ENCODE assay signal across 10 cellular contexts in genomic region chr17:6279659-6280058, GRCh38.
A peak's percentile ranks its signal among the peaks of the same experiment; 100 is the strongest.
DNase-seq lines count a peak whose midpoint lies in the region; ATAC-seq and TF ChIP-seq lines count a peak whose summit lies in the region.
"Had no signal": no experiment of that assay in that cellular context is flagged by ENCODE, and none has a peak within 500 bp of the region (broad histone marks: within the 10 kb centered on the region; RNA-seq: fewer than 3 reads in every experiment).

No MANE protein-coding gene starts in this region.

- no peaks in the 10 kb centered on the region for H3K36me3 ChIP-seq in transverse colon
- H3K36me3 ChIP-seq: BLaER1 treated with 17β-estradiol and CSF1 and Interleukin-3, amounts not matched to agents 10 nM and 100 nM had no signal

- 35 to 43% methylated on average over 1 to 7 of the region's 7 CpGs for WGBS in transverse colon (ENCODE audit: low coverage in 1 of 2), 2 donors

- intact Hi-C loops in transverse colon (cut with DNase I; ENCODE audit: low total_unique reads) = no loop called here

- H3K27ac Mint-ChIP-seq in activated T-cell treated with anti-CD3 and anti-CD28 coated beads, Interleukin-2, amount 50 U/mL, for 72 hours = no peak overlapping the region
- H3K27ac Mint-ChIP-seq in endothelial cell (ENCODE audit: unreplicated experiment) = no peak overlapping the region
- H3K27ac Mint-ChIP-seq in T-helper 2 cell treated with Interferon-gamma antibody and Interleukin-4, amounts not matched to agents 5 μg/mL and 100 μg/mL, for 36 hours = no peak overlapping the region

- peak; percentile 9 to 11 for DNase-seq in activated T-cell treated with anti-CD3 and anti-CD28 coated beads, Interleukin-2, amount 50 U/mL, for 72 hours
- DNase-seq in activated T-cell treated with anti-CD3 and anti-CD28 coated beads, Interleukin-2, amount 50 U/mL, for 1 hour = no peak
- DNase-seq in NCI-H524 (lab: John Stamatoyannopoulos, UW) (peak; percentile 26 to 58), endothelial cell (ENCODE audit: low spot score) (peak; percentile 16), transverse colon (peak; percentile 71)
- DNase-seq in T-helper 2 cell treated with Interferon-gamma antibody and Interleukin-4, amounts not matched to agents 5 μg/mL and 100 μg/mL, for 36 hours (ENCODE audit: low spot score) = no peak
- DNase-seq: left ventricle myocardium superior had no signal

- peaks cover 9% of the 10 kb centered on the region for H3K27me3 Mint-ChIP-seq in activated T-cell treated with anti-CD3 and anti-CD28 coated beads, Interleukin-2, amount 50 U/mL, for 72 hours (ENCODE audit: low read depth)
- H3K27me3 Mint-ChIP-seq in endothelial cell (ENCODE audit: unreplicated experiment) = peaks cover 4% of the 10 kb centered on the region
- no peaks in the 10 kb centered on the region for H3K27me3 Mint-ChIP-seq in T-helper 2 cell treated with Interferon-gamma antibody and Interleukin-4, amounts not matched to agents 5 μg/mL and 100 μg/mL, for 36 hours (ENCODE audit: low read depth)

- H3K36me3 Mint-ChIP-seq in activated T-cell treated with anti-CD3 and anti-CD28 coated beads, Interleukin-2, amount 50 U/mL, for 72 hours (ENCODE audit: insufficient read depth in 2 of 2) = no peaks in the 10 kb centered on the region
- H3K36me3 Mint-ChIP-seq in endothelial cell (ENCODE audit: low read depth, unreplicated experiment) = no peaks in the 10 kb centered on the region
- no peaks in the 10 kb centered on the region for H3K36me3 Mint-ChIP-seq in T-helper 2 cell treated with Interferon-gamma antibody and Interleukin-4, amounts not matched to agents 5 μg/mL and 100 μg/mL, for 36 hours (ENCODE audit: low read depth)

- H3K4me3 Mint-ChIP-seq in activated T-cell treated with anti-CD3 and anti-CD28 coated beads, Interleukin-2, amount 50 U/mL, for 72 hours = no peak overlapping the region
- no peak overlapping the region for H3K4me3 Mint-ChIP-seq in endothelial cell (ENCODE audit: unreplicated experiment)
- no peak overlapping the region for H3K4me3 Mint-ChIP-seq in T-helper 2 cell treated with Interferon-gamma antibody and Interleukin-4, amounts not matched to agents 5 μg/mL and 100 μg/mL, for 36 hours

- H3K27ac ChIP-seq in transverse colon = no peak overlapping the region
- H3K27ac ChIP-seq: BLaER1 treated with 17β-estradiol and CSF1 and Interleukin-3, amounts not matched to agents 10 nM and 100 nM had no signal

- no peak for TF ChIP-seq POLR2A in transverse colon (IDR thresholded peaks at IDR 0.05)

- H3K27me3 ChIP-seq in transverse colon = no peaks in the 10 kb centered on the region
- H3K27me3 ChIP-seq: BLaER1 treated with 17β-estradiol and CSF1 and Interleukin-3, amounts not matched to agents 10 nM and 100 nM had no signal

- no peaks in the 10 kb centered on the region for H3K4me1 Mint-ChIP-seq in activated T-cell treated with anti-CD3 and anti-CD28 coated beads, Interleukin-2, amount 50 U/mL, for 72 hours (ENCODE audit: low read depth)
- H3K4me1 Mint-ChIP-seq in endothelial cell (ENCODE audit: unreplicated experiment) = no peaks in the 10 kb centered on the region
- H3K4me1 Mint-ChIP-seq in T-helper 2 cell treated with Interferon-gamma antibody and Interleukin-4, amounts not matched to agents 5 μg/mL and 100 μg/mL, for 36 hours (ENCODE audit: low read depth) = no peaks in the 10 kb centered on the region

- TF ChIP-seq EP300 in transverse colon (IDR thresholded peaks at IDR 0.05; ENCODE audit: low read depth) = no peak

- no peaks in the 10 kb centered on the region for H3K9me3 ChIP-seq in transverse colon
- H3K9me3 ChIP-seq: BLaER1 treated with 17β-estradiol and CSF1 and Interleukin-3, amounts not matched to agents 10 nM and 100 nM had no signal

- TF ChIP-seq CTCF in endothelial cell (IDR thresholded peaks at IDR 0.05; ENCODE audit: unreplicated experiment) (peak; percentile 17), transverse colon (IDR thresholded peaks at IDR 0.05) (peak; percentile 22 to 78 (median 37))

- H3K4me1 ChIP-seq in transverse colon = no peaks in the 10 kb centered on the region
- H3K4me1 ChIP-seq: BLaER1 treated with 17β-estradiol and CSF1 and Interleukin-3, amounts not matched to agents 10 nM and 100 nM had no signal

- no peak for ATAC-seq in activated T-cell treated with anti-CD3 and anti-CD28 coated beads, Interleukin-2, amount 50 U/mL, for 72 hours (replicated peaks in 1 of 2)
- no peak for ATAC-seq in GM21526 (IDR thresholded peaks at IDR 0.05; ENCODE audit: low FRiP score, unreplicated experiment)
- no peak for ATAC-seq in HG03432 (IDR thresholded peaks at IDR 0.05; ENCODE audit: unreplicated experiment)
- ATAC-seq: left ventricle myocardium superior had no signal

- no peaks in the 10 kb centered on the region for H3K9me3 Mint-ChIP-seq in activated T-cell treated with anti-CD3 and anti-CD28 coated beads, Interleukin-2, amount 50 U/mL, for 72 hours
- H3K9me3 Mint-ChIP-seq in endothelial cell (ENCODE audit: unreplicated experiment) = peaks cover 4% of the 10 kb centered on the region
- H3K9me3 Mint-ChIP-seq in T-helper 2 cell treated with Interferon-gamma antibody and Interleukin-4, amounts not matched to agents 5 μg/mL and 100 μg/mL, for 36 hours = no peaks in the 10 kb centered on the region

- in situ Hi-C loops in transverse colon (cut with MboI; ENCODE audit: low pct_ligation_motif_present in 1 of 4, low pct_unique_long_range_greater_than_20kb in 1 of 4, low sequenced_read_pairs in 3 of 4) = loop anchor here in 1 of 4 donors (25.0 kb wide), 1 partner anchor 692 kb away; the partner anchor contains the start of gene NLRP1

- no peak overlapping the region for H3K4me3 ChIP-seq in transverse colon
- H3K4me3 ChIP-seq: BLaER1 treated with 17β-estradiol and CSF1 and Interleukin-3, amounts not matched to agents 10 nM and 100 nM had no signal

Comparison
In these comparisons a context has a peak if more than half of its experiments do, and no peak if none do; other contexts are left out.
1. DNase-seq: peak in activated T-cell treated with anti-CD3 and anti-CD28 coated beads, Interleukin-2, amount 50 U/mL, for 72 hours (2 of 2), NCI-H524 (2 of 2), endothelial cell (single experiment) and transverse colon (single experiment); none in activated T-cell treated with anti-CD3 and anti-CD28 coated beads, Interleukin-2, amount 50 U/mL, for 1 hour (single experiment) and T-helper 2 cell treated with Interferon-gamma antibody and Interleukin-4, amounts not matched to agents 5 μg/mL and 100 μg/mL, for 36 hours (single experiment).